ENCODE assay signal across 31 cellular contexts in the genomic region with DNA sequence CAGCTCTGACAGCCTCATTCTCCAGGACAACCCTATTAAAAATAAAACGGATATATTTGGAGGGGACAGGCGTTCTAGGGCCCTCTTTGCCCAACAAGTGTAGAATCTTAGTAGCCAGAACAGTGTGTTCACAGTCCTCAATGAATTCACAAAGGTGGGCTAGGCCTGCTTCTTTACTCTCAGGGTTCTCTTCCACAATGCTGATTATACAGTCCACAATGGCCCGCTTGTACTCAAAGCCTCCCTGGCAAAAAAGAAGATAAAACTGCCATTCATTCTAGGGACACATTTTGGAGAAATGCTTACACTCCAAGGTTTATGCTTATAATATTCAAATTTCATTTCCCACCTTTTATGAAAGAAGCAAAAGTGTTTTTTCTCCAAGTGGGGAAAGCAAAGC.
"Had no signal": no experiment of that assay in that cellular context is flagged by ENCODE, and none has a peak within 500 bp of the region (broad histone marks: within the 10 kb centered on the region; RNA-seq: fewer than 3 reads in every experiment).

No MANE protein-coding gene starts in this region.

- H3K4me3 ChIP-seq: coronary artery, dorsolateral prefrontal cortex, esophagus muscularis mucosa, gastroesophageal sphincter, heart left ventricle had no signal

- H3K27ac ChIP-seq: brain microvascular endothelial cell, coronary artery, esophagus muscularis mucosa, gastroesophageal sphincter, heart left ventricle had no signal

- H3K4me3 Mint-ChIP-seq: activated CD4-positive, alpha-beta memory T cell treated with anti-CD3 and anti-CD28 coated beads for 36 hours; activated CD4-positive, alpha-beta T cell treated with anti-CD3 and anti-CD28 coated beads for 36 hours; activated CD4-positive, alpha-beta T cell treated with anti-CD3 and anti-CD28 coated beads, Interleukin-2, amount 10 ng/mL, durations not matched to agents 24 days and 14 days; activated CD8-positive, alpha-beta memory T cell treated with anti-CD3 and anti-CD28 coated beads, Interleukin-2, amount 10 ng/mL, durations not matched to agents 7 days and 5 days; activated CD8-positive, alpha-beta T cell treated with anti-CD3 and anti-CD28 coated beads, Interleukin-2, amount 10 ng/mL, durations not matched to agents 7 days and 5 days; activated naive CD8-positive, alpha-beta T cell; activated T-cell treated with anti-CD3 and anti-CD28 coated beads, Interleukin-2, amount 50 U/mL, for 72 hours; central memory CD8-positive, alpha-beta T cell; dendritic cell treated with granulocyte-macrophage colony-stimulating factor and Interleukin-4, amounts not matched to agents 40 ng/mL and 50 ng/mL, for 4 days; effector memory CD8-positive, alpha-beta T cell; T-helper 17 cell; T-helper 2 cell treated with Interferon-gamma antibody and Interleukin-4, amounts not matched to agents 5 μg/mL and 100 μg/mL, for 36 hours had no signal

- H3K4me1 ChIP-seq: esophagus muscularis mucosa, gastroesophageal sphincter had no signal

- H3K27ac Mint-ChIP-seq: activated CD4-positive, alpha-beta memory T cell treated with anti-CD3 and anti-CD28 coated beads for 36 hours; activated CD4-positive, alpha-beta T cell treated with anti-CD3 and anti-CD28 coated beads for 36 hours; activated CD4-positive, alpha-beta T cell treated with anti-CD3 and anti-CD28 coated beads, Interleukin-2, amount 10 ng/mL, durations not matched to agents 24 days and 14 days; activated CD8-positive, alpha-beta memory T cell treated with anti-CD3 and anti-CD28 coated beads, Interleukin-2, amount 10 ng/mL, durations not matched to agents 7 days and 5 days; activated CD8-positive, alpha-beta T cell treated with anti-CD3 and anti-CD28 coated beads, Interleukin-2, amount 10 ng/mL, durations not matched to agents 7 days and 5 days; activated naive CD8-positive, alpha-beta T cell; activated T-cell treated with anti-CD3 and anti-CD28 coated beads, Interleukin-2, amount 50 U/mL, for 72 hours; dendritic cell treated with granulocyte-macrophage colony-stimulating factor and Interleukin-4, amounts not matched to agents 40 ng/mL and 50 ng/mL, for 4 days; effector memory CD8-positive, alpha-beta T cell; T-helper 17 cell; T-helper 2 cell treated with Interferon-gamma antibody and Interleukin-4, amounts not matched to agents 5 μg/mL and 100 μg/mL, for 36 hours had no signal

- DNase-seq: activated CD4-positive, alpha-beta memory T cell treated with anti-CD3 and anti-CD28 coated beads for 36 hours; activated CD4-positive, alpha-beta T cell treated with anti-CD3 and anti-CD28 coated beads for 36 hours; activated CD4-positive, alpha-beta T cell treated with anti-CD3 and anti-CD28 coated beads, Interleukin-2, amount 10 ng/mL, durations not matched to agents 24 days and 14 days; activated CD4-positive, CD25-positive, alpha-beta regulatory T cell; activated CD4-positive, CD25-positive, alpha-beta regulatory T cell treated with anti-CD3 and anti-CD28 coated beads, Interleukin-2, amount 50 U/mL, for 72 hours; activated CD8-positive, alpha-beta memory T cell treated with anti-CD3 and anti-CD28 coated beads, Interleukin-2, amount 10 ng/mL, durations not matched to agents 7 days and 5 days; activated CD8-positive, alpha-beta memory T cell treated with anti-CD3 and anti-CD28 coated beads, Interleukin-2, amount 50 U/mL, for 4 hours; activated CD8-positive, alpha-beta T cell treated with anti-CD3 and anti-CD28 coated beads, Interleukin-2, amount 10 ng/mL, durations not matched to agents 7 days and 5 days; activated gamma-delta T cell; activated naive CD4-positive, alpha-beta T cell treated with anti-CD3 and anti-CD28 coated beads, Interleukin-2, amount 50 U/mL, for 16 hours; activated naive CD4-positive, alpha-beta T cell treated with Interleukin-2 at 50 U/mL for 16 hours; activated T-cell treated with anti-CD3 and anti-CD28 coated beads, Interleukin-2, amount 50 U/mL, for 1 hour; activated T-cell treated with anti-CD3 and anti-CD28 coated beads, Interleukin-2, amount 50 U/mL, for 72 hours; amniotic stem cell; anterior cingulate cortex; brain microvascular endothelial cell; dorsolateral prefrontal cortex; effector memory CD8-positive, alpha-beta T cell; erythroblast; foreskin melanocyte; heart left ventricle; T-helper 1 cell; T-helper 17 cell; T1000 had no signal

- H3K27me3 ChIP-seq: brain microvascular endothelial cell, dorsolateral prefrontal cortex, esophagus muscularis mucosa, gastroesophageal sphincter, heart left ventricle had no signal

- H3K4me1 Mint-ChIP-seq: activated CD4-positive, alpha-beta T cell treated with anti-CD3 and anti-CD28 coated beads for 36 hours; activated CD4-positive, alpha-beta T cell treated with anti-CD3 and anti-CD28 coated beads, Interleukin-2, amount 10 ng/mL, durations not matched to agents 24 days and 14 days; activated CD8-positive, alpha-beta memory T cell treated with anti-CD3 and anti-CD28 coated beads, Interleukin-2, amount 10 ng/mL, durations not matched to agents 7 days and 5 days; central memory CD8-positive, alpha-beta T cell; T-helper 17 cell had no signal

- H3K9me3 ChIP-seq: esophagus muscularis mucosa, gastroesophageal sphincter, heart left ventricle had no signal

- H3K9me3 Mint-ChIP-seq: activated CD4-positive, alpha-beta memory T cell treated with anti-CD3 and anti-CD28 coated beads for 36 hours; activated CD4-positive, alpha-beta T cell treated with anti-CD3 and anti-CD28 coated beads, Interleukin-2, amount 10 ng/mL, durations not matched to agents 24 days and 14 days; activated T-cell treated with anti-CD3 and anti-CD28 coated beads, Interleukin-2, amount 50 U/mL, for 72 hours; central memory CD8-positive, alpha-beta T cell; dendritic cell treated with granulocyte-macrophage colony-stimulating factor and Interleukin-4, amounts not matched to agents 40 ng/mL and 50 ng/mL, for 4 days; effector memory CD8-positive, alpha-beta T cell; T-helper 2 cell treated with Interferon-gamma antibody and Interleukin-4, amounts not matched to agents 5 μg/mL and 100 μg/mL, for 36 hours had no signal

- H3K27me3 Mint-ChIP-seq: activated CD4-positive, alpha-beta memory T cell treated with anti-CD3 and anti-CD28 coated beads for 36 hours; activated CD4-positive, alpha-beta T cell treated with anti-CD3 and anti-CD28 coated beads for 36 hours; activated CD4-positive, alpha-beta T cell treated with anti-CD3 and anti-CD28 coated beads, Interleukin-2, amount 10 ng/mL, durations not matched to agents 24 days and 14 days; activated CD8-positive, alpha-beta memory T cell treated with anti-CD3 and anti-CD28 coated beads, Interleukin-2, amount 10 ng/mL, durations not matched to agents 7 days and 5 days; activated naive CD8-positive, alpha-beta T cell; central memory CD8-positive, alpha-beta T cell; dendritic cell treated with granulocyte-macrophage colony-stimulating factor and Interleukin-4, amounts not matched to agents 40 ng/mL and 50 ng/mL, for 4 days; effector memory CD8-positive, alpha-beta T cell; T-helper 17 cell had no signal
